In genomic region chr6:3176562-3177355, GRCh38 we compare ENCODE assay signal across 8 cellular contexts. TPM values are rescaled to one million over a fixed set of nuclear protein-coding genes. Genes with fewer than 3 reads are reported as not detected.
A peak's percentile ranks its signal among the peaks of the same experiment; 100 is the strongest.
DNase-seq lines count a peak whose midpoint lies in the region; ATAC-seq, FAIRE-seq and TF ChIP-seq lines count a peak whose summit lies in the region.

No MANE protein-coding gene starts in this region.

- no peaks in the 10 kb centered on the region for H3K4me1 ChIP-seq in esophagus muscularis mucosa

- no peak overlapping the region for H3K27ac ChIP-seq in esophagus muscularis mucosa (replicated peaks in 1 of 4)

- 93% methylated on average over 14 of the region's 22 CpGs for WGBS in esophagus muscularis mucosa

- no peak overlapping the region for H3K4me3 ChIP-seq in esophagus muscularis mucosa

- no peak for FAIRE-seq in urothelium cell line (lab: Jason Lieb, UNC)

- H3K36me3 ChIP-seq in esophagus muscularis mucosa = no peaks in the 10 kb centered on the region

- intact Hi-C loops in head of caudate nucleus (cut with DNase I) (no loop called here), esophagus muscularis mucosa (cut with DNase I) (no loop called here)

- DNase-seq in AG08396 (ENCODE audit: low spot score) (peak; percentile 88), head of caudate nucleus (peak in 33 of 42 donors; percentile 24 to 82 (median 58)), urothelium cell line (ENCODE audit: low spot score) (peak; percentile 73), esophagus muscularis mucosa (ENCODE audit: extremely low spot score) (no peak), NCI-H1048 (lab: John Stamatoyannopoulos, UW) (no peak)
- peak; percentile 23 to 32 for DNase-seq in activated CD4-positive, alpha-beta T cell treated with anti-CD3 and anti-CD28 coated beads, Interleukin-2, amount 50 U/mL, for 4 hours

- H3K27me3 ChIP-seq in esophagus muscularis mucosa = peaks cover 0 to 3% (median 0%) of the 10 kb centered on the region in 4 donors

- ATAC-seq in HG02763 (IDR thresholded peaks at IDR 0.05; ENCODE audit: unreplicated experiment) = no peak

- no peaks in the 10 kb centered on the region for H3K9me3 ChIP-seq in esophagus muscularis mucosa

- no peak for TF ChIP-seq POLR2A in esophagus muscularis mucosa (IDR thresholded peaks at IDR 0.05; ENCODE audit: low read depth)

- no peak for TF ChIP-seq CTCF in esophagus muscularis mucosa (IDR thresholded peaks at IDR 0.05)

- no peak for TF ChIP-seq RAD21 in Ishikawa (IDR thresholded peaks at IDR 0.05; ENCODE audit: low read depth)

- TF ChIP-seq EP300 in Ishikawa (IDR thresholded peaks at IDR 0.05; ENCODE audit: borderline replicate concordance) = no peak
- no peak for TF ChIP-seq EP300 in esophagus muscularis mucosa (IDR thresholded peaks at IDR 0.05)

TF ChIP-seq in Ishikawa, 13 proteins besides CTCF, POLR2A, EP300 and RAD21:
- no peak for TF ChIP-seq USF1 (IDR thresholded peaks at IDR 0.05)
- no peak for TF ChIP-seq YY1 (IDR thresholded peaks at IDR 0.05; ENCODE audit: low read depth)
- peak; percentile 39; the same call in 1 of the 2 replicates for TF ChIP-seq CEBPB (IDR thresholded peaks at IDR 0.05)
- TF ChIP-seq, protein P1, sequence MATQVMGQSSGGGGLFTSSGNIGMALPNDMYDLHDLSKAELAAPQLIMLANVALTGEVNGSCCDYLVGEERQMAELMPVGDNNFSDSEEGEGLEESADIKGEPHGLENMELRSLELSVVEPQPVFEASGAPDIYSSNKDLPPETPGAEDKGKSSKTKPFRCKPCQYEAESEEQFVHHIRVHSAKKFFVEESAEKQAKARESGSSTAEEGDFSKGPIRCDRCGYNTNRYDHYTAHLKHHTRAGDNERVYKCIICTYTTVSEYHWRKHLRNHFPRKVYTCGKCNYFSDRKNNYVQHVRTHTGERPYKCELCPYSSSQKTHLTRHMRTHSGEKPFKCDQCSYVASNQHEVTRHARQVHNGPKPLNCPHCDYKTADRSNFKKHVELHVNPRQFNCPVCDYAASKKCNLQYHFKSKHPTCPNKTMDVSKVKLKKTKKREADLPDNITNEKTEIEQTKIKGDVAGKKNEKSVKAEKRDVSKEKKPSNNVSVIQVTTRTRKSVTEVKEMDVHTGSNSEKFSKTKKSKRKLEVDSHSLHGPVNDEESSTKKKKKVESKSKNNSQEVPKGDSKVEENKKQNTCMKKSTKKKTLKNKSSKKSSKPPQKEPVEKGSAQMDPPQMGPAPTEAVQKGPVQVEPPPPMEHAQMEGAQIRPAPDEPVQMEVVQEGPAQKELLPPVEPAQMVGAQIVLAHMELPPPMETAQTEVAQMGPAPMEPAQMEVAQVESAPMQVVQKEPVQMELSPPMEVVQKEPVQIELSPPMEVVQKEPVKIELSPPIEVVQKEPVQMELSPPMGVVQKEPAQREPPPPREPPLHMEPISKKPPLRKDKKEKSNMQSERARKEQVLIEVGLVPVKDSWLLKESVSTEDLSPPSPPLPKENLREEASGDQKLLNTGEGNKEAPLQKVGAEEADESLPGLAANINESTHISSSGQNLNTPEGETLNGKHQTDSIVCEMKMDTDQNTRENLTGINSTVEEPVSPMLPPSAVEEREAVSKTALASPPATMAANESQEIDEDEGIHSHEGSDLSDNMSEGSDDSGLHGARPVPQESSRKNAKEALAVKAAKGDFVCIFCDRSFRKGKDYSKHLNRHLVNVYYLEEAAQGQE (IDR thresholded peaks at IDR 0.05; ENCODE audit: low read depth) = no peak

RNA-seq across cellular contexts. Expression of gene TUBB2A, which starts 19.4 kb away (rescaled TPM):
- total RNA-seq in esophagus muscularis mucosa = 100 to 1,000 TPM in 3 of 4 donors, 10 to 100 TPM in 1; 90.1 to 181 (median 146) TPM

RNA-seq across cellular contexts. Expression of gene TUBB2B, which starts 50.7 kb away (rescaled TPM):
- total RNA-seq in esophagus muscularis mucosa = 10 to 100 TPM; 12.0 to 35.8 (median 20.9) TPM

RNA-seq across cellular contexts. Expression of gene BPHL, which starts 58.2 kb away (rescaled TPM):
- total RNA-seq in esophagus muscularis mucosa = 1 to 10 TPM; 6.3 to 8.3 (median 7.3) TPM

Comparison
In these comparisons a context has a peak if more than half of its experiments do, and no peak if none do; other contexts are left out.
1. DNase-seq: peak in AG08396 (single experiment), activated CD4-positive, alpha-beta T cell treated with anti-CD3 and anti-CD28 coated beads, Interleukin-2, amount 50 U/mL, for 4 hours (2 of 2), head of caudate nucleus (33 of 42) and urothelium cell line (single experiment); none in esophagus muscularis mucosa (single experiment) and NCI-H1048 (single experiment).